Comparison of ENCODE assay signal across 33 cellular contexts in the genomic region with DNA sequence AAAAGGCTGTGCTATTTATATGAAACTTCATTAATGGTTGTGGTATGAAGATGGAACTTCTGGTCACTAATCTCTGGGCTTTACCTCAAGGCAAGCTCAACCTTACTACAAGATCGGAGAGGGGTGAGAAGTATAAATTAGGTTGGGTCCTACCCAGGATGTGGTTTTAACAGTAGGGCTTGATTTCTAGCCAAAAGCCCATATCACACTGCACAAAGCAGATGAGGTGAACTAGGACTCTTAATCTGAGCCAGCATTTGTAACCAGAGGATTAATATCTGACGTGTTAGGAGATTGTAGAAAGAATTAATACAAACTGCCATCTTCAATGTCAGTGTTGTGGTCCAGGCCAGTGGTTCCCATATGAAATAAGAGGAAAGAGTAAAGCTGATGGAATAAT.
"Had no signal": no experiment of that assay in that cellular context is flagged by ENCODE, and none has a peak within 500 bp of the region (broad histone marks: within the 10 kb centered on the region; RNA-seq: fewer than 3 reads in every experiment).

No MANE protein-coding gene starts in this region.

- H3K36me3 ChIP-seq: brain microvascular endothelial cell, neural progenitor cell, upper lobe of left lung, vagina had no signal

- FAIRE-seq: astrocyte had no signal

- H3K27me3 ChIP-seq: brain microvascular endothelial cell, neural progenitor cell, upper lobe of left lung, vagina had no signal

- H3K27ac ChIP-seq: brain microvascular endothelial cell, neural progenitor cell, parathyroid adenoma, psoas muscle, upper lobe of left lung, vagina had no signal

- H3K4me3 ChIP-seq: neural progenitor cell, psoas muscle, smooth muscle cell, upper lobe of left lung, vagina had no signal

- H3K79me2 ChIP-seq: parathyroid adenoma had no signal

- H3K4me1 Mint-ChIP-seq: activated CD4-positive, alpha-beta memory T cell treated with anti-CD3 and anti-CD28 coated beads, Interleukin-2, amount 10 ng/mL, durations not matched to agents 7 days and 5 days; activated CD4-positive, alpha-beta T cell treated with anti-CD3 and anti-CD28 coated beads, Interleukin-2, amount 10 ng/mL, durations not matched to agents 7 days and 5 days; activated naive CD4-positive, alpha-beta T cell treated with anti-CD3 and anti-CD28 coated beads, Interleukin-2, amount 10 ng/mL, durations not matched to agents 7 days and 5 days; endodermal cell; memory B cell; stimulated activated memory B cell treated with anti-CD40 and anti-IgM and Interleukin-4, amounts not matched to agents 10 μg/mL and 1 μg/mL and 100 μg/mL, for 72 hours; stimulated activated naive CD8-positive, alpha-beta T cell treated with anti-CD3 and anti-CD28 coated beads, Interleukin-15, amount 100 ng/mL, for 72 hours had no signal

- H2AFZ ChIP-seq: neural progenitor cell, parathyroid adenoma had no signal

- H3K9me3 ChIP-seq: psoas muscle, upper lobe of left lung, vagina had no signal

- DNase-seq: activated CD4-positive, alpha-beta memory T cell treated with anti-CD3 and anti-CD28 coated beads, Interleukin-2, amount 10 ng/mL, durations not matched to agents 7 days and 5 days; activated CD4-positive, alpha-beta T cell treated with anti-CD3 and anti-CD28 coated beads for 1 hour; activated CD4-positive, alpha-beta T cell treated with anti-CD3 and anti-CD28 coated beads, Interleukin-2, amount 10 ng/mL, durations not matched to agents 7 days and 5 days; activated CD8-positive, alpha-beta memory T cell treated with anti-CD3 and anti-CD28 coated beads, Interleukin-2, amount 50 U/mL, for 48 hours; activated gamma-delta T cell; activated naive CD4-positive, alpha-beta T cell treated with anti-CD3 and anti-CD28 coated beads, Interleukin-2, amount 10 ng/mL, durations not matched to agents 7 days and 5 days; activated T-cell treated with anti-CD3 and anti-CD28 coated beads, Interleukin-2, amount 50 U/mL, for 24 hours; amniotic stem cell; brain microvascular endothelial cell; endodermal cell; foreskin fibroblast; head of caudate nucleus; hypothalamus; midbrain; naive thymus-derived CD4-positive, alpha-beta T cell; occipital lobe; psoas muscle; stimulated activated CD4-positive, alpha-beta T cell treated with anti-CD3 and anti-CD28 coated beads, Interleukin-1b, Interleukin-23, amount 100 ng/mL, for 48 hours; stimulated activated CD4-positive, alpha-beta T cell treated with anti-CD3 and anti-CD28 coated beads, Interleukin-4, amount 100 ng/mL, for 4 hours; stimulated activated CD8-positive, alpha-beta memory T cell treated with anti-CD3 and anti-CD28 coated beads, Interleukin-4, amount 100 ng/mL, for 48 hours; stimulated activated naive CD8-positive, alpha-beta T cell treated with anti-CD3 and anti-CD28 coated beads, Interleukin-15, amount 100 ng/mL, for 72 hours; substantia nigra; upper lobe of left lung had no signal

- H3K9ac ChIP-seq: neural progenitor cell, parathyroid adenoma had no signal

- H3K27ac Mint-ChIP-seq: activated CD4-positive, alpha-beta memory T cell treated with anti-CD3 and anti-CD28 coated beads, Interleukin-2, amount 10 ng/mL, durations not matched to agents 7 days and 5 days; activated CD4-positive, alpha-beta T cell treated with anti-CD3 and anti-CD28 coated beads, Interleukin-2, amount 10 ng/mL, durations not matched to agents 7 days and 5 days; activated naive CD4-positive, alpha-beta T cell treated with anti-CD3 and anti-CD28 coated beads, Interleukin-2, amount 10 ng/mL, durations not matched to agents 7 days and 5 days; activated T-cell treated with anti-CD3 and anti-CD28 coated beads, Interleukin-2, amount 50 U/mL, for 24 hours; endodermal cell; memory B cell; naive thymus-derived CD4-positive, alpha-beta T cell; neural progenitor cell; stimulated activated memory B cell treated with anti-CD40 and anti-IgM and Interleukin-4, amounts not matched to agents 10 μg/mL and 1 μg/mL and 100 μg/mL, for 72 hours; stimulated activated naive CD8-positive, alpha-beta T cell treated with anti-CD3 and anti-CD28 coated beads, Interleukin-15, amount 100 ng/mL, for 72 hours; T-helper 2 cell treated with Interferon-gamma antibody and Interleukin-4, amounts not matched to agents 5 μg/mL and 100 μg/mL, for 36 hours; WTC11 had no signal

- H3K27me3 Mint-ChIP-seq: activated CD4-positive, alpha-beta memory T cell treated with anti-CD3 and anti-CD28 coated beads, Interleukin-2, amount 10 ng/mL, durations not matched to agents 7 days and 5 days; activated naive CD4-positive, alpha-beta T cell treated with anti-CD3 and anti-CD28 coated beads, Interleukin-2, amount 10 ng/mL, durations not matched to agents 7 days and 5 days; activated T-cell treated with anti-CD3 and anti-CD28 coated beads, Interleukin-2, amount 50 U/mL, for 24 hours; memory B cell; stimulated activated memory B cell treated with anti-CD40 and anti-IgM and Interleukin-4, amounts not matched to agents 10 μg/mL and 1 μg/mL and 100 μg/mL, for 72 hours; stimulated activated naive CD8-positive, alpha-beta T cell treated with anti-CD3 and anti-CD28 coated beads, Interleukin-15, amount 100 ng/mL, for 72 hours had no signal

- H3K36me3 Mint-ChIP-seq: activated naive CD4-positive, alpha-beta T cell treated with anti-CD3 and anti-CD28 coated beads, Interleukin-2, amount 10 ng/mL, durations not matched to agents 7 days and 5 days; memory B cell; naive thymus-derived CD4-positive, alpha-beta T cell; neural progenitor cell; stimulated activated memory B cell treated with anti-CD40 and anti-IgM and Interleukin-4, amounts not matched to agents 10 μg/mL and 1 μg/mL and 100 μg/mL, for 72 hours; WTC11 had no signal

- ATAC-seq: esophagus mucosa; naive thymus-derived CD4-positive, alpha-beta T cell; psoas muscle; stimulated activated memory B cell treated with anti-CD40 and anti-IgM and Interleukin-4, amounts not matched to agents 10 μg/mL and 1 μg/mL and 100 μg/mL, for 72 hours; stimulated activated naive CD8-positive, alpha-beta T cell treated with anti-CD3 and anti-CD28 coated beads, Interleukin-15, amount 100 ng/mL, for 72 hours; WTC11 had no signal

- H3K4me1 ChIP-seq: neural progenitor cell, parathyroid adenoma, psoas muscle, upper lobe of left lung, vagina had no signal

- H3K4me3 Mint-ChIP-seq: activated CD4-positive, alpha-beta memory T cell treated with anti-CD3 and anti-CD28 coated beads, Interleukin-2, amount 10 ng/mL, durations not matched to agents 7 days and 5 days; activated CD4-positive, alpha-beta T cell treated with anti-CD3 and anti-CD28 coated beads, Interleukin-2, amount 10 ng/mL, durations not matched to agents 7 days and 5 days; activated naive CD4-positive, alpha-beta T cell treated with anti-CD3 and anti-CD28 coated beads, Interleukin-2, amount 10 ng/mL, durations not matched to agents 7 days and 5 days; activated T-cell treated with anti-CD3 and anti-CD28 coated beads, Interleukin-2, amount 50 U/mL, for 24 hours; endodermal cell; memory B cell; naive thymus-derived CD4-positive, alpha-beta T cell; neural progenitor cell; stimulated activated memory B cell treated with anti-CD40 and anti-IgM and Interleukin-4, amounts not matched to agents 10 μg/mL and 1 μg/mL and 100 μg/mL, for 72 hours; stimulated activated naive CD8-positive, alpha-beta T cell treated with anti-CD3 and anti-CD28 coated beads, Interleukin-15, amount 100 ng/mL, for 72 hours; T-helper 2 cell treated with Interferon-gamma antibody and Interleukin-4, amounts not matched to agents 5 μg/mL and 100 μg/mL, for 36 hours; WTC11 had no signal

- H3K9me3 Mint-ChIP-seq: activated CD4-positive, alpha-beta memory T cell treated with anti-CD3 and anti-CD28 coated beads, Interleukin-2, amount 10 ng/mL, durations not matched to agents 7 days and 5 days; activated CD4-positive, alpha-beta T cell treated with anti-CD3 and anti-CD28 coated beads, Interleukin-2, amount 10 ng/mL, durations not matched to agents 7 days and 5 days; activated naive CD4-positive, alpha-beta T cell treated with anti-CD3 and anti-CD28 coated beads, Interleukin-2, amount 10 ng/mL, durations not matched to agents 7 days and 5 days; activated T-cell treated with anti-CD3 and anti-CD28 coated beads, Interleukin-2, amount 50 U/mL, for 24 hours; endodermal cell; neural progenitor cell; stimulated activated naive CD8-positive, alpha-beta T cell treated with anti-CD3 and anti-CD28 coated beads, Interleukin-15, amount 100 ng/mL, for 72 hours; T-helper 2 cell treated with Interferon-gamma antibody and Interleukin-4, amounts not matched to agents 5 μg/mL and 100 μg/mL, for 36 hours had no signal

- H3K4me2 ChIP-seq: neural progenitor cell, smooth muscle cell had no signal
